In genomic region chr11:90250970-90251369, GRCh38 we compare ENCODE assay signal across 10 cellular contexts. TPM values are rescaled to one million over a fixed set of nuclear protein-coding genes. Genes with fewer than 3 reads are reported as not detected.
DNase-seq lines count a peak whose midpoint lies in the region; ATAC-seq lines count a peak whose summit lies in the region.
"Had no signal": no experiment of that assay in that cellular context is flagged by ENCODE, and none has a peak within 500 bp of the region (broad histone marks: within the 10 kb centered on the region; RNA-seq: fewer than 3 reads in every experiment).

No MANE protein-coding gene starts in this region.

- H3K4me3 Mint-ChIP-seq in T-helper 1 cell treated with Interleukin-12 subunit alpha and Interleukin-12 subunit beta and Interleukin-4 antibody, amounts not matched to agents 30 μg/mL and 1 μg/mL, for 36 hours: peak overlapping the region; percentile 69
- peak overlapping the region in 6 of 8 donors; percentile 37 to 75 (median 56) for H3K4me3 Mint-ChIP-seq in naive B cell

- peak; percentile 8 to 21 for DNase-seq in NOMO-1 (lab: John Stamatoyannopoulos, UW; ENCODE audit: unreplicated experiment in 2 of 2)
- no peak for DNase-seq in NOMO-1 treated with dmso at 0.1 percent for 144 hours (lab: John Stamatoyannopoulos, UW; ENCODE audit: unreplicated experiment)
- DNase-seq in naive B cell: no peak
- DNase-seq in ACHN: no peak
- DNase-seq in COLO668 (lab: John Stamatoyannopoulos, UW; ENCODE audit: unreplicated experiment): no peak
- no peak for DNase-seq in NCI-H1930 (lab: John Stamatoyannopoulos, UW)
- DNase-seq: psoas muscle had no signal

- H3K27me3 Mint-ChIP-seq in T-helper 1 cell treated with Interleukin-12 subunit alpha and Interleukin-12 subunit beta and Interleukin-4 antibody, amounts not matched to agents 30 μg/mL and 1 μg/mL, for 36 hours (ENCODE audit: low read depth): peaks cover 3% of the 10 kb centered on the region
- peaks cover 0 to 8% (median 4%) of the 10 kb centered on the region in 3 donors for H3K27me3 Mint-ChIP-seq in naive B cell

- H3K36me3 Mint-ChIP-seq in T-helper 1 cell treated with Interleukin-12 subunit alpha and Interleukin-12 subunit beta and Interleukin-4 antibody, amounts not matched to agents 30 μg/mL and 1 μg/mL, for 36 hours (ENCODE audit: low read depth): no peaks in the 10 kb centered on the region
- no peaks in the 10 kb centered on the region for H3K36me3 Mint-ChIP-seq in naive B cell

- no peaks in the 10 kb centered on the region for H3K9me3 Mint-ChIP-seq in T-helper 1 cell treated with Interleukin-12 subunit alpha and Interleukin-12 subunit beta and Interleukin-4 antibody, amounts not matched to agents 30 μg/mL and 1 μg/mL, for 36 hours
- H3K9me3 Mint-ChIP-seq in naive B cell: peaks cover 0 to 2% (median 0%) of the 10 kb centered on the region in 7 donors
- H3K9me3 Mint-ChIP-seq: activated naive CD4-positive, alpha-beta T cell treated with anti-CD3 and anti-CD28 coated beads, Interleukin-2, amount 50 U/mL, for 72 hours had no signal

- no peak overlapping the region for H3K27ac Mint-ChIP-seq in T-helper 1 cell treated with Interleukin-12 subunit alpha and Interleukin-12 subunit beta and Interleukin-4 antibody, amounts not matched to agents 30 μg/mL and 1 μg/mL, for 36 hours
- peak overlapping the region in 1 of 6 donors; percentile 9 for H3K27ac Mint-ChIP-seq in naive B cell

- H3K4me1 Mint-ChIP-seq in T-helper 1 cell treated with Interleukin-12 subunit alpha and Interleukin-12 subunit beta and Interleukin-4 antibody, amounts not matched to agents 30 μg/mL and 1 μg/mL, for 36 hours (ENCODE audit: low read depth): peaks cover 3% of the 10 kb centered on the region
- peaks cover 8 to 10% (median 9%) of the 10 kb centered on the region in 3 donors for H3K4me1 Mint-ChIP-seq in naive B cell

- ATAC-seq in HG02798 (IDR thresholded peaks at IDR 0.05; ENCODE audit: poor library complexity, unreplicated experiment) (peak; percentile 66), naive B cell (ENCODE audit: low read depth in 2 of 2) (peak in 1 of 2 donors; percentile 37)
- ATAC-seq: psoas muscle had no signal

- in situ Hi-C loops in ACHN (cut with HindIII; ENCODE audit: low pct_ligation_motif_present, low pct_unique_long_range_greater_than_20kb, low sequenced_read_pairs): no loop called here

RNA-seq across cellular contexts. Expression of gene CHORDC1, which starts 28.1 kb away (rescaled TPM):
- 10 to 100 TPM; 19.1 to 35.2 (median 20.6) TPM for polyA plus RNA-seq in naive B cell (ENCODE audit: low read depth in 6 of 6)

Comparison
In these comparisons a context has a peak if more than half of its experiments do, and no peak if none do; other contexts are left out.
1. DNase-seq: peak in NOMO-1 (2 of 2); none in NOMO-1 treated with dmso at 0.1 percent for 144 hours (single experiment), naive B cell (single experiment), ACHN (single experiment), COLO668 (single experiment) and NCI-H1930 (0 of 2).